Comparison of ENCODE assay signal across 23 cellular contexts in genomic region chr5:131148835-131149234, GRCh38. TPM values are rescaled to one million over a fixed set of nuclear protein-coding genes. Genes with fewer than 3 reads are reported as not detected.
DNase-seq lines count a peak whose midpoint lies in the region; ATAC-seq and TF ChIP-seq lines count a peak whose summit lies in the region.
"Had no signal": no experiment of that assay in that cellular context is flagged by ENCODE, and none has a peak within 500 bp of the region (broad histone marks: within the 10 kb centered on the region; RNA-seq: fewer than 3 reads in every experiment).

No MANE protein-coding gene starts in this region.

- H3K4me1 Mint-ChIP-seq in endothelial cell (ENCODE audit: unreplicated experiment) = no peaks in the 10 kb centered on the region

- no peaks in the 10 kb centered on the region for H3K36me3 ChIP-seq in left ventricle myocardium inferior
- H3K36me3 ChIP-seq: MG63 had no signal

- peak; percentile 63 for ATAC-seq in Right ventricle myocardium inferior
- ATAC-seq: HCT116 had no signal

- H3K27me3 ChIP-seq in left ventricle myocardium inferior (ENCODE audit: low read depth) (no peaks in the 10 kb centered on the region), dorsolateral prefrontal cortex (no peaks in the 10 kb centered on the region)
- H3K27me3 ChIP-seq: MG63 had no signal

- H3K4me1 ChIP-seq in left ventricle myocardium inferior = no peaks in the 10 kb centered on the region

- DNase-seq in Right ventricle myocardium inferior (ENCODE audit: missing footprints) (no peak), left ventricle myocardium inferior (no peak), dorsolateral prefrontal cortex (peak in 6 of 10 donors; percentile 24 to 75 (median 56)), midbrain (lab: John Stamatoyannopoulos, UW) (peak; percentile 67), superior temporal gyrus (ENCODE audit: extremely low spot score) (peak; percentile 88), endothelial cell (ENCODE audit: low spot score) (no peak), RKO (ENCODE audit: low spot score) (no peak)
- DNase-seq in central memory CD4-positive, alpha-beta T cell = no peak
- DNase-seq: AML-193; CD4-positive, CD25-positive, alpha-beta regulatory T cell; COR-L47; GDM1; GOT3; Kasumi-1; MG63; NCI-H1092 treated with DMSO at 0.1 percent for 48 hours; NCI-H146; NCI-H2029 treated with DMSO at 0.1 percent for 48 hours; NCI-H2171; NCI-H526; PC-9 had no signal

- H3K27me3 Mint-ChIP-seq in endothelial cell (ENCODE audit: unreplicated experiment) = no peaks in the 10 kb centered on the region
- H3K27me3 Mint-ChIP-seq: CD4-positive, CD25-positive, alpha-beta regulatory T cell had no signal

- no peak overlapping the region for H3K4me3 ChIP-seq in left ventricle myocardium inferior
- H3K4me3 ChIP-seq in dorsolateral prefrontal cortex = peak overlapping the region in 8 of 59 donors; percentile 2 to 36 (median 22)
- H3K4me3 ChIP-seq: MG63, PC-9 had no signal

- H3K4me3 Mint-ChIP-seq in endothelial cell (ENCODE audit: unreplicated experiment) = no peak overlapping the region
- H3K4me3 Mint-ChIP-seq: CD4-positive, CD25-positive, alpha-beta regulatory T cell had no signal

- intact Hi-C loops in Right ventricle myocardium inferior (cut with DNase I) (no loop called here), left ventricle myocardium inferior (cut with micrococcal nuclease) (no loop called here), dorsolateral prefrontal cortex (cut with DNase I) (no loop called here)

- H3K27ac Mint-ChIP-seq in endothelial cell (ENCODE audit: unreplicated experiment) = no peak overlapping the region
- H3K27ac Mint-ChIP-seq: CD4-positive, CD25-positive, alpha-beta regulatory T cell had no signal

- H3K9me3 ChIP-seq in left ventricle myocardium inferior (replicated peaks) = no peaks in the 10 kb centered on the region
- H3K9me3 ChIP-seq: MG63 had no signal

- no peaks in the 10 kb centered on the region for H3K9me3 Mint-ChIP-seq in endothelial cell (ENCODE audit: unreplicated experiment)

- H3K27ac ChIP-seq in left ventricle myocardium inferior (replicated peaks) (no peak overlapping the region), dorsolateral prefrontal cortex (peak overlapping the region; percentile 31 to 96 (median 84))
- H3K27ac ChIP-seq: 22Rv1, PC-9 had no signal

- no peaks in the 10 kb centered on the region for H3K36me3 Mint-ChIP-seq in endothelial cell (ENCODE audit: low read depth, unreplicated experiment)
- H3K36me3 Mint-ChIP-seq: CD4-positive, CD25-positive, alpha-beta regulatory T cell had no signal

- TF ChIP-seq CTCF in left ventricle myocardium inferior (IDR thresholded peaks at IDR 0.05; ENCODE audit: borderline replicate concordance) = no peak
- TF ChIP-seq CTCF in dorsolateral prefrontal cortex (IDR thresholded peaks at IDR 0.05 in 54 of 56, conservative IDR thresholded peaks at IDR 0.05 in 2 of 56; ENCODE audit: low read depth in 1 of 56, partially characterized antibody in 56 of 56) = peak in 10 of 56 donors; percentile 5 to 32 (median 15)
- no peak for TF ChIP-seq CTCF in endothelial cell (IDR thresholded peaks at IDR 0.05; ENCODE audit: unreplicated experiment)

RNA-seq across cellular contexts. Expression of gene HINT1, which starts 16.2 kb away (rescaled TPM):
- total RNA-seq in Right ventricle myocardium inferior = 200 TPM
- total RNA-seq in left ventricle myocardium inferior = 155 TPM
- 100 to 1,000 TPM in 119 of 120 experiments, 10 to 100 TPM in 1; 99.1 to 267 (median 191) TPM for total RNA-seq in dorsolateral prefrontal cortex
- total RNA-seq in endothelial cell (ENCODE audit: unreplicated experiment) = 216 TPM

RNA-seq across cellular contexts. Expression of gene LYRM7, which starts 21.9 kb away (rescaled TPM):
- total RNA-seq in Right ventricle myocardium inferior (26.9 TPM), left ventricle myocardium inferior (33.0 TPM), dorsolateral prefrontal cortex (10 to 100 TPM; 15.9 to 37.3 (median 23.7) TPM), endothelial cell (ENCODE audit: unreplicated experiment) (6.3 TPM)

Comparison
In these comparisons a context has a peak if more than half of its experiments do, and no peak if none do; other contexts are left out.
1. DNase-seq: peak in dorsolateral prefrontal cortex (6 of 10), midbrain (single experiment) and superior temporal gyrus (single experiment); none in Right ventricle myocardium inferior (single experiment), left ventricle myocardium inferior (single experiment), endothelial cell (single experiment), RKO (single experiment) and central memory CD4-positive, alpha-beta T cell (single experiment).